Comparison of ENCODE assay signal across 8 cellular contexts in the genomic region with DNA sequence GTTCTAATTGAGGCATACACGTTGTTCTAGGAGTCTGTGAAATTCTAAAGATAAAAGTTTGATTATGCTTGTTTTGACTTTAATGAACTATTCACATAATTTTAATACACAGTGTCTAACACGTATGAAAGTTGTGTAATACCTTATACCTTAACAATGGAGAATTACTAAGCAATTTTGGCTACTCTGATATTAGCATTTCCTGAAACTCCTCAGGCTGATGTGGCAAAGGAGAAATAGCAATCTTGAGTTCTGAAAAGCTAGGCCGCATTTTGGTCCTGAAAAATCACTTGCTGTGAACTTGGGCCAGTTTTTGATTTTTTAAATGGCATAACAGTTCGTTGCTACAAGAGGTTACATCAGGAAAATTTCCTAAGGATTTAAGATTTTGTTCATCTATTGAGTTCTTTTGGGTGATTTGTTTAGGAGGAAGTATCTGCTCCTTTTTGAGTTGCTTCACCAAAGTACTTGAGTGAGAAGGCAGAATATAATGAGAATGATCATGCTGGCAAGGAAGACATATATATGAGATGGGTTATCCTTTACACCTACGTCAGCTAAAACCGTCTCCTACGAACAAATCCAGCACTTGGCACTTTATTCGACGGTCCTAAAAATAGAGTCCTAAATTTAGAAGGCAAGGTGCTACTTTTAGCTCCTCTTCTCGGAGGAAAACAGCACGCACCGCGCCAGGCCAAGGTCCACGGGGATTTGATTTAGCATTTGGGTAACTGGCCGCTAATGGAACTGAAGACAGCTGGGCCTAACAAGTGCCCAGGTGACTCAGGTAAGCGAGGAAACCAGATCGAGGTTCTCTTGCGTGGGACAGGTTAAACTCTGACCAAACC. TPM values are rescaled to one million over a fixed set of nuclear protein-coding genes. Genes with fewer than 3 reads are reported as not detected.
DNase-seq lines count a peak whose midpoint lies in the region; ATAC-seq and TF ChIP-seq lines count a peak whose summit lies in the region.

No MANE protein-coding gene starts in this region.

- H3K27me3 Mint-ChIP-seq in CD8-positive, alpha-beta memory T cell = no peaks in the 10 kb centered on the region
- H3K27me3 Mint-ChIP-seq in T-cell (no peaks in the 10 kb centered on the region), nephron progenitor cell (ENCODE audit: low read depth, poor library complexity) (no peaks in the 10 kb centered on the region)

- no peaks in the 10 kb centered on the region for H3K9me3 ChIP-seq in CD8-positive, alpha-beta memory T cell (ENCODE audit: low read length)
- H3K9me3 ChIP-seq in esophagus squamous epithelium = no peaks in the 10 kb centered on the region

- TF ChIP-seq POLR2A in esophagus squamous epithelium (IDR thresholded peaks at IDR 0.05) = no peak

- H3K27ac ChIP-seq in CD8-positive, alpha-beta memory T cell (ENCODE audit: low read depth, low read length) = peak overlapping the region; percentile 91
- peak overlapping the region; percentile 93 to 99 (median 98) for H3K27ac ChIP-seq in esophagus squamous epithelium

- POLR2A ChIA-PET in CD8-positive, alpha-beta memory T cell (lab: Charles Lee) = interaction anchor here (0.6 to 3.8 kb wide), 6 partner anchors 9 to 166 kb away, joined by 6 to 55 read pairs (median 12); a partner anchor contains a TSS
- POLR2A ChIA-PET in T-cell (lab: Charles Lee) = interaction anchor here in 1 of 2 donors (0.8 kb wide), 1 partner anchor 164 kb away, joined by 4 read pairs; no protein-coding TSS in a partner anchor

- H3K4me3 ChIP-seq in CD8-positive, alpha-beta memory T cell (ENCODE audit: low read length) = peak overlapping the region; percentile 92
- H3K4me3 ChIP-seq in esophagus squamous epithelium = peak overlapping the region; percentile 66 to 95 (median 82)

- TF ChIP-seq CTCF in esophagus squamous epithelium (IDR thresholded peaks at IDR 0.05) = no peak
- no peak for TF ChIP-seq CTCF in nephron progenitor cell (IDR thresholded peaks at IDR 0.05)

- H3K36me3 ChIP-seq in CD8-positive, alpha-beta memory T cell (ENCODE audit: insufficient read depth, low read length) = no peaks in the 10 kb centered on the region
- H3K36me3 ChIP-seq in esophagus squamous epithelium = no peaks in the 10 kb centered on the region

- peaks cover 0 to 15% (median 5%) of the 10 kb centered on the region in 3 donors for H3K36me3 Mint-ChIP-seq in CD8-positive, alpha-beta memory T cell
- H3K36me3 Mint-ChIP-seq in T-cell = no peaks in the 10 kb centered on the region
- peaks cover 6% of the 10 kb centered on the region for H3K36me3 Mint-ChIP-seq in nephron progenitor cell (ENCODE audit: low read depth)

- peaks cover 24% of the 10 kb centered on the region for H3K4me1 ChIP-seq in CD8-positive, alpha-beta memory T cell (ENCODE audit: insufficient read depth, low read length)
- H3K4me1 ChIP-seq in esophagus squamous epithelium = peaks cover 4 to 49% (median 20%) of the 10 kb centered on the region in 3 donors

- peaks cover 0 to 6% (median 0%) of the 10 kb centered on the region in 5 donors for H3K9me3 Mint-ChIP-seq in CD8-positive, alpha-beta memory T cell
- no peaks in the 10 kb centered on the region for H3K9me3 Mint-ChIP-seq in T-cell
- H3K9me3 Mint-ChIP-seq in nephron progenitor cell = peaks cover 30% of the 10 kb centered on the region

- intact Hi-C loops in esophagus squamous epithelium (cut with DNase I) = loop anchor here (5.0 kb wide), 2 partner anchors 94 to 166 kb away; a partner anchor contains a TSS

- H3K27me3 ChIP-seq in CD8-positive, alpha-beta memory T cell (ENCODE audit: insufficient read depth, low read length, poor library complexity, severe bottlenecking) = no peaks in the 10 kb centered on the region
- no peaks in the 10 kb centered on the region for H3K27me3 ChIP-seq in esophagus squamous epithelium

- WGBS in esophagus squamous epithelium, 2 donors = 8 to 11% methylated on average over 11 to 12 of the region's 18 CpGs

- H3K4me1 Mint-ChIP-seq in CD8-positive, alpha-beta memory T cell = peaks cover 41 to 50% (median 48%) of the 10 kb centered on the region in 3 donors
- H3K4me1 Mint-ChIP-seq in T-cell (peaks cover 46 to 50% (median 47%) of the 10 kb centered on the region in 3 donors), nephron progenitor cell (peaks cover 38% of the 10 kb centered on the region)

- H3K27ac Mint-ChIP-seq in CD8-positive, alpha-beta memory T cell = peak overlapping the region; percentile 82 to 99 (median 98)
- H3K27ac Mint-ChIP-seq in T-cell = peak overlapping the region; percentile 80 to 95
- peak overlapping the region; percentile 37 for H3K27ac Mint-ChIP-seq in nephron progenitor cell

- CTCF ChIA-PET in CD8-positive, alpha-beta memory T cell (lab: Charles Lee) = interaction anchor here (1.6 to 2.1 kb wide), 2 partner anchors 35 to 166 kb away, joined by 4 to 9 read pairs; a partner anchor contains a TSS
- CTCF ChIA-PET in T-cell (lab: Charles Lee) = interaction anchor here (0.7 to 1.1 kb wide), 3 partner anchors 36 to 167 kb away, joined by 3 to 4 read pairs (median 3); a partner anchor contains a TSS

- H3K4me3 Mint-ChIP-seq in CD8-positive, alpha-beta memory T cell = peak overlapping the region; percentile 84 to 97 (median 95)
- peak overlapping the region; percentile 67 to 94 (median 94) for H3K4me3 Mint-ChIP-seq in T-cell
- H3K4me3 Mint-ChIP-seq in nephron progenitor cell = peak overlapping the region; percentile 87

- ATAC-seq in HG02938 (IDR thresholded peaks at IDR 0.05; ENCODE audit: unreplicated experiment) (peak; percentile 42), T-cell (replicated peaks in 1 of 4) (no peak), GM21526 (IDR thresholded peaks at IDR 0.05; ENCODE audit: low FRiP score, unreplicated experiment) (no peak), GM21737 (IDR thresholded peaks at IDR 0.05; ENCODE audit: unreplicated experiment) (no peak)

- no peak for DNase-seq in CD8-positive, alpha-beta memory T cell
- DNase-seq in T-cell (peak in 2 of 34 experiments; percentile 3 to 8), esophagus squamous epithelium (lab: John Stamatoyannopoulos, UW) (no peak), nephron progenitor cell (no peak), HuH-7.5 (ENCODE audit: low spot score) (no peak)

RNA-seq across cellular contexts. Expression of a gene that starts 32.2 kb away (rescaled TPM):
- 10 to 100 TPM; 19.5 to 21.0 TPM for total RNA-seq in CD8-positive, alpha-beta memory T cell
- polyA plus RNA-seq in CD8-positive, alpha-beta memory T cell = 27.8 TPM
- total RNA-seq in T-cell (10 to 100 TPM; 24.8 to 28.3 (median 25.5) TPM), esophagus squamous epithelium (10 to 100 TPM; 33.3 to 50.7 (median 38.7) TPM)

Comparison
In these comparisons a context has a peak if more than half of its experiments do, and no peak if none do; other contexts are left out.
1. H3K27ac Mint-ChIP-seq: peak in every context shown above with its lines; median percentile 98 in CD8-positive, alpha-beta memory T cell; 88 in T-cell; 37 in nephron progenitor cell.